1 cellular context compared by ENCODE assay signal in the genomic region with DNA sequence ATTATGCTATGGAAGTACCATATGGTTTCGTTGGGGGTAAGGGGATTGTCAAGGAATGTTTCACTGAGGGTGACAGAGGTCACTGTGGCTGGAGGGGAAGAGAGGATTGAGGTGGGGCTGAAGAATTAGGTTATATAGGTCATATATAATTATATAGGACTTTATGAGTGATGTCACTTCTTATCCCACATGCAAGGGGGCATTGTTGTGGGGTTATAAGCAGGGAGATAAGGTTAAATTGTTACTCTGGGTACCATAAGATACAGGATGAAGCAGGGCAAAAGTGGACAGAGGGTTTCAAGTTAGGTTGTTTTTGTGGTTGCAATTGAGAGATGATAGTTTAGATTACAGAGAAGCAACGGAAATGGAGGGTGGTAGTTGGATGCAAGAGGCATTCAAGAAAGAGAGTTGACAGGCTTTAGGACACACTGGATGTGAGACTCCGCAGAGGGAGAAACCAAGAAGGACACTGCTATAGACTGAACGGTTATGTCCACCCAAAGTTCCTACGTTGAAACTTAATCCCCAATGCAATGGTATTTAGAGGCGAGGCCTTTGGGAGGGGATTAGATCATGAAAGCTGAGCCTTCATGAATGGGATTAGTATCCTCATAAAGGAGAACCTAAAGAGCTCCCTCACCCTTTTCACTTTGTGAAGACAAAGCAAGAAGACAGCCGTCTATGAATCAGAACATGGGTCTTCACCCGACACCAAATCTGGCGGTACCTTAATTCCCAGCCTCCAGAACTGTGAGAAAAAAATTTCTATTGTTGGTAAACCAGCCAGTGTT.
TF ChIP-seq lines count a peak whose summit lies in the region.

No MANE protein-coding gene starts in this region.

TF ChIP-seq in WTC11, 78 proteins besides CTCF, POLR2A, EP300 and RAD21 (continued from another document):
- no peak for TF ChIP-seq ERG (CRISPR knock-in tag; IDR thresholded peaks at IDR 0.05)
- TF ChIP-seq CDX4 (CRISPR knock-in tag; IDR thresholded peaks at IDR 0.05; ENCODE audit: borderline replicate concordance): no peak
TF ChIP-seq in WTC11: peak in this region for 0.
